In genomic region chr6:16332175-16332542, GRCh38 we compare ENCODE assay signal across 1 cellular context.
TF ChIP-seq lines count a peak whose summit lies in the region.

No MANE protein-coding gene starts in this region.

TF ChIP-seq in GM12878, 131 proteins besides CTCF, POLR2A, EP300 and RAD21 (continued from another document and continues in another):
- no peak for TF ChIP-seq ZBTB40 (IDR thresholded peaks at IDR 0.05; ENCODE audit: borderline replicate concordance)
- TF ChIP-seq SUZ12 (IDR thresholded peaks at IDR 0.05; ENCODE audit: unreplicated experiment): no peak
- TF ChIP-seq NFIC (IDR thresholded peaks at IDR 0.05; ENCODE audit: low read depth, low read length): peak; percentile 22; the same call in 1 of the 2 replicates
- TF ChIP-seq RFX5 (IDR thresholded peaks at IDR 0.05; ENCODE audit: low read depth, low read length): no peak
- TF ChIP-seq CUX1 (IDR thresholded peaks at IDR 0.05; ENCODE audit: insufficient replicate concordance, low read depth, low read length): no peak
- no peak for TF ChIP-seq BACH1 (IDR thresholded peaks at IDR 0.05; ENCODE audit: borderline replicate concordance)
- no peak for TF ChIP-seq CBFB (IDR thresholded peaks at IDR 0.05; ENCODE audit: low read depth)
- TF ChIP-seq POLR2AphosphoS2 (IDR thresholded peaks at IDR 0.05; ENCODE audit: low read depth, low read length): no peak
- TF ChIP-seq BHLHE40 (IDR thresholded peaks at IDR 0.05; ENCODE audit: borderline replicate concordance in 1 of 2, low read depth in 2 of 2, low read length in 1 of 2): peak in 1 of 2 experiments; percentile 61; a peak in 1 of 4 replicates
- TF ChIP-seq RELB (IDR thresholded peaks at IDR 0.05; ENCODE audit: low read depth): peak; percentile 65
- no peak for TF ChIP-seq ZNF622 (IDR thresholded peaks at IDR 0.05)
- no peak for TF ChIP-seq NFXL1 (IDR thresholded peaks at IDR 0.05; ENCODE audit: borderline replicate concordance)
- TF ChIP-seq E2F8 (IDR thresholded peaks at IDR 0.05; ENCODE audit: low read depth, partially characterized antibody): no peak
- TF ChIP-seq WRNIP1 (IDR thresholded peaks at IDR 0.05; ENCODE audit: borderline replicate concordance, low read depth, low read length): no peak
- no peak for TF ChIP-seq SUPT20H (IDR thresholded peaks at IDR 0.05; ENCODE audit: borderline replicate concordance, control insufficient read depth, low read depth, low read length)
- no peak for TF ChIP-seq SMAD5 (IDR thresholded peaks at IDR 0.05; ENCODE audit: low read depth)
- no peak for TF ChIP-seq E4F1 (IDR thresholded peaks at IDR 0.05; ENCODE audit: borderline replicate concordance, partially characterized antibody)
- no peak for TF ChIP-seq NRF1 (conservative IDR thresholded peaks at IDR 0.05; ENCODE audit: low read depth, low read length)
- TF ChIP-seq DPF2 (IDR thresholded peaks at IDR 0.05): peak; percentile 0; the same call in 1 of the 2 replicates
- TF ChIP-seq GABPA (IDR thresholded peaks at IDR 0.05; ENCODE audit: low read depth): no peak
- no peak for TF ChIP-seq NR2C2 (IDR thresholded peaks at IDR 0.05; ENCODE audit: borderline replicate concordance, control insufficient read depth, insufficient read length, low read depth)
- TF ChIP-seq ATF3 (IDR thresholded peaks at IDR 0.05; ENCODE audit: borderline replicate concordance, extremely low read depth, low read depth, low read length): no peak
- TF ChIP-seq BCL3 (IDR thresholded peaks at IDR 0.05; ENCODE audit: borderline replicate concordance, insufficient read depth, low read depth, low read length, poor library complexity, severe bottlenecking): no peak
- TF ChIP-seq E2F4 (IDR thresholded peaks at IDR 0.05; ENCODE audit: low read depth, low read length): no peak
- no peak for TF ChIP-seq USF2 (IDR thresholded peaks at IDR 0.05; ENCODE audit: borderline replicate concordance, low read depth, low read length)
- TF ChIP-seq ZNF207 (IDR thresholded peaks at IDR 0.05; ENCODE audit: borderline replicate concordance): no peak
- no peak for TF ChIP-seq ZNF384 (IDR thresholded peaks at IDR 0.05; ENCODE audit: borderline replicate concordance, low read depth, low read length)
- TF ChIP-seq TAF1 (IDR thresholded peaks at IDR 0.05; ENCODE audit: borderline replicate concordance, low read depth, low read length): no peak
- no peak for TF ChIP-seq POLR2AphosphoS5 (IDR thresholded peaks at IDR 0.05; ENCODE audit: low read length)
- TF ChIP-seq IKZF1 (conservative IDR thresholded peaks at IDR 0.05): 0 out of 2 replicates have a peak, but pooled peaks have one; percentile 38
- TF ChIP-seq MAX (IDR thresholded peaks at IDR 0.05; ENCODE audit: low read depth, low read length): no peak
- TF ChIP-seq HDGF (IDR thresholded peaks at IDR 0.05): no peak
- TF ChIP-seq NR2F1 (conservative IDR thresholded peaks at IDR 0.05): no peak
- TF ChIP-seq NFYA (IDR thresholded peaks at IDR 0.05; ENCODE audit: borderline replicate concordance, low read depth, low read length): no peak
